In genomic region chr10:71533936-71534335, GRCh38 we compare ENCODE assay signal across 29 cellular contexts.
"Had no signal": no experiment of that assay in that cellular context is flagged by ENCODE, and none has a peak within 500 bp of the region (broad histone marks: within the 10 kb centered on the region; RNA-seq: fewer than 3 reads in every experiment).

No MANE protein-coding gene starts in this region.

- H3K4me3 ChIP-seq: adrenal gland, K562, Peyer's patch, SJCRH30 had no signal

- ATAC-seq: K562, T-helper 17 cell had no signal

- H3K4me1 Mint-ChIP-seq: activated B cell treated with CpG ODN at 0.5 μM for 24 hours had no signal

- H3K27me3 ChIP-seq: adrenal gland, Peyer's patch, SJCRH30 had no signal

- H3K27ac Mint-ChIP-seq: activated B cell treated with CpG ODN at 0.5 μM for 24 hours; activated CD4-positive, alpha-beta memory T cell treated with anti-CD3 and anti-CD28 coated beads, Interleukin-2, amount 10 ng/mL, durations not matched to agents 7 days and 5 days; activated naive CD4-positive, alpha-beta T cell treated with anti-CD3 and anti-CD28 coated beads for 36 hours; T-helper 17 cell had no signal

- DNase-seq: activated B cell treated with CpG ODN at 0.5 μM for 24 hours; activated CD4-positive, alpha-beta memory T cell treated with anti-CD3 and anti-CD28 coated beads, Interleukin-2, amount 10 ng/mL, durations not matched to agents 7 days and 5 days; activated CD4-positive, alpha-beta T cell treated with anti-CD3 and anti-CD28 coated beads for 1 hour; activated CD4-positive, alpha-beta T cell treated with anti-CD3 and anti-CD28 coated beads, Interleukin-2, amount 50 U/mL, for 1 hour; activated CD8-positive, alpha-beta memory T cell treated with anti-CD3 and anti-CD28 coated beads, Interleukin-2, amount 50 U/mL, for 4 hours; activated effector memory CD4-positive, alpha-beta T cell treated with anti-CD3 and anti-CD28 coated beads, Interleukin-2, amount 50 U/mL, for 16 hours; activated naive CD4-positive, alpha-beta T cell treated with anti-CD3 and anti-CD28 coated beads for 36 hours; activated T-cell treated with anti-CD3 and anti-CD28 coated beads, Interleukin-2, amount 50 U/mL, for 1 hour; anterior cingulate cortex; central memory CD4-positive, alpha-beta T cell; Karpas-422; MM.1S; NCI-H1105; NCI-H1436; NCI-H187; NCI-H2081; NCI-H510A treated with DMSO at 0.1 percent for 48 hours; NCI-H69; NK-92 treated with Interleukin-12 subunit alpha and Interleukin-12 subunit beta, amount 100 ng/mL, for 24 hours; Peyer's patch; Right ventricle myocardium superior; SJCRH30; T-helper 17 cell; T-helper 9 cell had no signal

- H3K27me3 Mint-ChIP-seq: activated B cell treated with CpG ODN at 0.5 μM for 24 hours; activated CD4-positive, alpha-beta memory T cell treated with anti-CD3 and anti-CD28 coated beads, Interleukin-2, amount 10 ng/mL, durations not matched to agents 7 days and 5 days; activated naive CD8-positive, alpha-beta T cell; T-helper 17 cell had no signal

- H3K36me3 ChIP-seq: adrenal gland, Peyer's patch, SJCRH30 had no signal

- FAIRE-seq: bronchial epithelial cell, K562 had no signal

- H3K4me3 Mint-ChIP-seq: activated B cell treated with CpG ODN at 0.5 μM for 24 hours; activated CD4-positive, alpha-beta memory T cell treated with anti-CD3 and anti-CD28 coated beads, Interleukin-2, amount 10 ng/mL, durations not matched to agents 7 days and 5 days; activated naive CD4-positive, alpha-beta T cell treated with anti-CD3 and anti-CD28 coated beads for 36 hours; activated naive CD8-positive, alpha-beta T cell; T-helper 17 cell had no signal

- H3K4me1 ChIP-seq: adrenal gland, Peyer's patch had no signal

- H3K9me3 Mint-ChIP-seq: activated B cell treated with CpG ODN at 0.5 μM for 24 hours; activated naive CD4-positive, alpha-beta T cell treated with anti-CD3 and anti-CD28 coated beads for 36 hours had no signal

- H3K27ac ChIP-seq: adrenal gland, Peyer's patch, RWPE1, SJCRH30 had no signal

- H3K36me3 Mint-ChIP-seq: activated naive CD8-positive, alpha-beta T cell had no signal

- H3K9me3 ChIP-seq: adrenal gland, Peyer's patch, SJCRH30 had no signal
